8 cellular contexts compared by ENCODE assay signal in genomic region chr6:121437861-121438651, GRCh38. TPM values are rescaled to one million over a fixed set of nuclear protein-coding genes. Genes with fewer than 3 reads are reported as not detected.
DNase-seq lines count a peak whose midpoint lies in the region; ATAC-seq and TF ChIP-seq lines count a peak whose summit lies in the region.

No MANE protein-coding gene starts in this region.

- H3K4me1 Mint-ChIP-seq in GM23338, result peaks cover 42% of the 10 kb centered on the region
- H3K4me1 Mint-ChIP-seq in activated CD8-positive, alpha-beta T cell treated with anti-CD3 and anti-CD28 coated beads, Interleukin-2, amount 10 ng/mL, durations not matched to agents 7 days and 5 days (ENCODE audit: low read depth), result peaks cover 16% of the 10 kb centered on the region

- peak overlapping the region; percentile 82 for H3K4me2 ChIP-seq in GM23338

- H3K36me3 ChIP-seq in GM23338 (ENCODE audit: insufficient read depth), result peaks cover 4% of the 10 kb centered on the region; the same call in 1 of the 2 replicates
- no peaks in the 10 kb centered on the region for H3K36me3 ChIP-seq in right atrium auricular region

- H3K9me3 ChIP-seq in right atrium auricular region, result no peaks in the 10 kb centered on the region

- peaks cover 31% of the 10 kb centered on the region for H4K20me1 ChIP-seq in GM23338 (replicated peaks; ENCODE audit: insufficient read depth)

- H3K36me3 Mint-ChIP-seq in GM23338 (ENCODE audit: low read depth), result peaks cover 55% of the 10 kb centered on the region
- H3K36me3 Mint-ChIP-seq in activated CD8-positive, alpha-beta T cell treated with anti-CD3 and anti-CD28 coated beads, Interleukin-2, amount 10 ng/mL, durations not matched to agents 7 days and 5 days (ENCODE audit: low read depth), result peaks cover 2% of the 10 kb centered on the region

- CTCF ChIA-PET in activated CD8-positive, alpha-beta T cell treated with anti-CD3 and anti-CD28 coated beads, Interleukin-2, amount 10 ng/mL, durations not matched to agents 7 days and 5 days (lab: Charles Lee), result no interaction called here

- peaks cover 9% of the 10 kb centered on the region for H3K27me3 Mint-ChIP-seq in GM23338 (ENCODE audit: insufficient read depth, low read depth, poor library complexity)
- H3K27me3 Mint-ChIP-seq in activated CD8-positive, alpha-beta T cell treated with anti-CD3 and anti-CD28 coated beads, Interleukin-2, amount 10 ng/mL, durations not matched to agents 7 days and 5 days (ENCODE audit: low read depth), result peaks cover 29% of the 10 kb centered on the region

- peaks cover 8% of the 10 kb centered on the region for H3K9me3 Mint-ChIP-seq in GM23338
- no peaks in the 10 kb centered on the region for H3K9me3 Mint-ChIP-seq in activated CD8-positive, alpha-beta T cell treated with anti-CD3 and anti-CD28 coated beads, Interleukin-2, amount 10 ng/mL, durations not matched to agents 7 days and 5 days (ENCODE audit: insufficient read depth)

- no peaks in the 10 kb centered on the region for H3K9me2 ChIP-seq in GM23338 (ENCODE audit: insufficient read depth)

- peak; percentile 79 for ATAC-seq in GM23338
- ATAC-seq in activated CD8-positive, alpha-beta T cell treated with anti-CD3 and anti-CD28 coated beads, Interleukin-2, amount 10 ng/mL, durations not matched to agents 7 days and 5 days, result no peak

- TF ChIP-seq CTCF in GM23338 (conservative IDR thresholded peaks at IDR 0.05; ENCODE audit: low read depth in 2 of 2) (no peak), right atrium auricular region (IDR thresholded peaks at IDR 0.05) (no peak)

- peak; percentile 95 for DNase-seq in GM23338 (ENCODE audit: low spot score)
- DNase-seq in activated CD8-positive, alpha-beta T cell treated with anti-CD3 and anti-CD28 coated beads, Interleukin-2, amount 10 ng/mL, durations not matched to agents 7 days and 5 days, result no peak
- DNase-seq in right atrium auricular region (ENCODE audit: low spot score), result no peak
- DNase-seq in retina, result peak; percentile 69
- DNase-seq in HUDEP-2 (lab: John Stamatoyannopoulos, UW; ENCODE audit: unreplicated experiment in 76 of 76), result no peak
- DNase-seq in UCSD-AML1 (lab: John Stamatoyannopoulos, UW; ENCODE audit: unreplicated experiment), result no peak
- DNase-seq in activated CD4-positive, alpha-beta T cell treated with anti-CD3 and anti-CD28 coated beads for 4 hours, result no peak
- no peak for DNase-seq in stimulated activated CD8-positive, alpha-beta memory T cell treated with anti-CD3 and anti-CD28 coated beads, Interleukin-4, amount 100 ng/mL, for 48 hours

- peaks cover 99% of the 10 kb centered on the region for H3K79me2 ChIP-seq in GM23338 (replicated peaks; ENCODE audit: insufficient read depth)

- peaks cover 47% of the 10 kb centered on the region for H3K4me1 ChIP-seq in GM23338 (ENCODE audit: insufficient read depth)
- H3K4me1 ChIP-seq in right atrium auricular region, result peaks cover 0 to 34% of the 10 kb centered on the region in 2 donors

- H3K27ac Mint-ChIP-seq in GM23338, result peak overlapping the region; percentile 97
- no peak overlapping the region for H3K27ac Mint-ChIP-seq in activated CD8-positive, alpha-beta T cell treated with anti-CD3 and anti-CD28 coated beads, Interleukin-2, amount 10 ng/mL, durations not matched to agents 7 days and 5 days

- H2AFZ ChIP-seq in GM23338, result no peak overlapping the region

- peak overlapping the region; percentile 92 for H3K4me3 Mint-ChIP-seq in GM23338
- peak overlapping the region; percentile 72 for H3K4me3 Mint-ChIP-seq in activated CD8-positive, alpha-beta T cell treated with anti-CD3 and anti-CD28 coated beads, Interleukin-2, amount 10 ng/mL, durations not matched to agents 7 days and 5 days

- H3F3A ChIP-seq in GM23338 (replicated peaks; ENCODE audit: low read depth), result no peaks in the 10 kb centered on the region; the same call in 1 of the 2 replicates

- no peaks in the 10 kb centered on the region for H3K27me3 ChIP-seq in GM23338 (ENCODE audit: insufficient read depth)
- H3K27me3 ChIP-seq in right atrium auricular region, result no peaks in the 10 kb centered on the region

- peak overlapping the region; percentile 99 for H3K27ac ChIP-seq in GM23338 (ENCODE audit: low read depth)
- peak overlapping the region; percentile 90 to 95 for H3K27ac ChIP-seq in right atrium auricular region

- POLR2A ChIA-PET in activated CD8-positive, alpha-beta T cell treated with anti-CD3 and anti-CD28 coated beads, Interleukin-2, amount 10 ng/mL, durations not matched to agents 7 days and 5 days (lab: Charles Lee), result no interaction called here

- H3K4me3 ChIP-seq in GM23338 (peak overlapping the region; percentile 69), right atrium auricular region (peak overlapping the region; percentile 68 to 83)

TF ChIP-seq in GM23338, 12 proteins besides CTCF, POLR2A, EP300 and RAD21:
- TF ChIP-seq POLR2AphosphoS5 (IDR thresholded peaks at IDR 0.05; ENCODE audit: low read depth) (peak; percentile 78; the same call in 1 of the 2 replicates), CREB1 (CRISPR knock-in tag; IDR thresholded peaks at IDR 0.05; ENCODE audit: low read depth) (no peak), NANOG (IDR thresholded peaks at IDR 0.05; ENCODE audit: borderline replicate concordance) (peak; percentile 86; the same call in 1 of the 2 replicates)
- TF ChIP-seq, protein P1, sequence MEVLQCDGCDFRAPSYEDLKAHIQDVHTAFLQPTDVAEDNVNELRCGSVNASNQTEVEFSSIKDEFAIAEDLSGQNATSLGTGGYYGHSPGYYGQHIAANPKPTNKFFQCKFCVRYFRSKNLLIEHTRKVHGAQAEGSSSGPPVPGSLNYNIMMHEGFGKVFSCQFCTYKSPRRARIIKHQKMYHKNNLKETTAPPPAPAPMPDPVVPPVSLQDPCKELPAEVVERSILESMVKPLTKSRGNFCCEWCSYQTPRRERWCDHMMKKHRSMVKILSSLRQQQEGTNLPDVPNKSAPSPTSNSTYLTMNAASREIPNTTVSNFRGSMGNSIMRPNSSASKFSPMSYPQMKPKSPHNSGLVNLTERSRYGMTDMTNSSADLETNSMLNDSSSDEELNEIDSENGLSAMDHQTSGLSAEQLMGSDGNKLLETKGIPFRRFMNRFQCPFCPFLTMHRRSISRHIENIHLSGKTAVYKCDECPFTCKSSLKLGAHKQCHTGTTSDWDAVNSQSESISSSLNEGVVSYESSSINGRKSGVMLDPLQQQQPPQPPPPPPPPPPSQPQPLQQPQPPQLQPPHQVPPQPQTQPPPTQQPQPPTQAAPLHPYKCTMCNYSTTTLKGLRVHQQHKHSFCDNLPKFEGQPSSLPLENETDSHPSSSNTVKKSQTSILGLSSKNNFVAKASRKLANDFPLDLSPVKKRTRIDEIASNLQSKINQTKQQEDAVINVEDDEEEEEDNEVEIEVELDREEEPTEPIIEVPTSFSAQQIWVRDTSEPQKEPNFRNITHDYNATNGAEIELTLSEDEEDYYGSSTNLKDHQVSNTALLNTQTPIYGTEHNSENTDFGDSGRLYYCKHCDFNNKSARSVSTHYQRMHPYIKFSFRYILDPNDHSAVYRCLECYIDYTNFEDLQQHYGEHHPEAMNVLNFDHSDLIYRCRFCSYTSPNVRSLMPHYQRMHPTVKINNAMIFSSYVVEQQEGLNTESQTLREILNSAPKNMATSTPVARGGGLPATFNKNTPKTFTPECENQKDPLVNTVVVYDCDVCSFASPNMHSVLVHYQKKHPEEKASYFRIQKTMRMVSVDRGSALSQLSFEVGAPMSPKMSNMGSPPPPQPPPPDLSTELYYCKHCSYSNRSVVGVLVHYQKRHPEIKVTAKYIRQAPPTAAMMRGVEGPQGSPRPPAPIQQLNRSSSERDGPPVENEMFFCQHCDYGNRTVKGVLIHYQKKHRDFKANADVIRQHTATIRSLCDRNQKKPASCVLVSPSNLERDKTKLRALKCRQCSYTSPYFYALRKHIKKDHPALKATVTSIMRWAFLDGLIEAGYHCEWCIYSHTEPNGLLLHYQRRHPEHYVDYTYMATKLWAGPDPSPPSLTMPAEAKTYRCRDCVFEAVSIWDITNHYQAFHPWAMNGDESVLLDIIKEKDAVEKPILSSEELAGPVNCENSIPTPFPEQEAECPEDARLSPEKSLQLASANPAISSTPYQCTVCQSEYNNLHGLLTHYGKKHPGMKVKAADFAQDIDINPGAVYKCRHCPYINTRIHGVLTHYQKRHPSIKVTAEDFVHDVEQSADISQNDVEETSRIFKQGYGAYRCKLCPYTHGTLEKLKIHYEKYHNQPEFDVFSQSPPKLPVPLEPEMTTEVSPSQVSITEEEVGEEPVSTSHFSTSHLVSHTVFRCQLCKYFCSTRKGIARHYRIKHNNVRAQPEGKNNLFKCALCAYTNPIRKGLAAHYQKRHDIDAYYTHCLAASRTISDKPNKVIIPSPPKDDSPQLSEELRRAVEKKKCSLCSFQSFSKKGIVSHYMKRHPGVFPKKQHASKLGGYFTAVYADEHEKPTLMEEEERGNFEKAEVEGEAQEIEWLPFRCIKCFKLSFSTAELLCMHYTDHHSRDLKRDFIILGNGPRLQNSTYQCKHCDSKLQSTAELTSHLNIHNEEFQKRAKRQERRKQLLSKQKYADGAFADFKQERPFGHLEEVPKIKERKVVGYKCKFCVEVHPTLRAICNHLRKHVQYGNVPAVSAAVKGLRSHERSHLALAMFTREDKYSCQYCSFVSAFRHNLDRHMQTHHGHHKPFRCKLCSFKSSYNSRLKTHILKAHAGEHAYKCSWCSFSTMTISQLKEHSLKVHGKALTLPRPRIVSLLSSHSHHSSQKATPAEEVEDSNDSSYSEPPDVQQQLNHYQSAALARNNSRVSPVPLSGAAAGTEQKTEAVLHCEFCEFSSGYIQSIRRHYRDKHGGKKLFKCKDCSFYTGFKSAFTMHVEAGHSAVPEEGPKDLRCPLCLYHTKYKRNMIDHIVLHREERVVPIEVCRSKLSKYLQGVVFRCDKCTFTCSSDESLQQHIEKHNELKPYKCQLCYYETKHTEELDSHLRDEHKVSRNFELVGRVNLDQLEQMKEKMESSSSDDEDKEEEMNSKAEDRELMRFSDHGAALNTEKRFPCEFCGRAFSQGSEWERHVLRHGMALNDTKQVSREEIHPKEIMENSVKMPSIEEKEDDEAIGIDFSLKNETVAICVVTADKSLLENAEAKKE (CRISPR knock-in tag; IDR thresholded peaks at IDR 0.05), result peak; percentile 53
TF ChIP-seq in GM23338: peak in this region for 3.

RNA-seq across cellular contexts. Expression of gene GJA1, which starts 2.6 kb away (rescaled TPM):
- total RNA-seq in GM23338 (2014; rRNA removed; shearing (Covaris generic)), result 587 and 609 TPM in 2 replicates
- 262 and 279 TPM in 2 replicates for polyA plus RNA-seq in GM23338 (2016; fragmentation: Nextera tagmentation; extraction: Ambion mirVana)
- total RNA-seq in activated CD8-positive, alpha-beta T cell treated with anti-CD3 and anti-CD28 coated beads, Interleukin-2, amount 10 ng/mL, durations not matched to agents 7 days and 5 days, result not detected
- 100 to 1,000 TPM; 122 to 235 TPM for total RNA-seq in right atrium auricular region

Comparison
In these comparisons a context has a peak if more than half of its experiments do, and no peak if none do; other contexts are left out.
1. DNase-seq: peak in GM23338 (single experiment) and retina (single experiment); none in activated CD8-positive, alpha-beta T cell treated with anti-CD3 and anti-CD28 coated beads, Interleukin-2, amount 10 ng/mL, durations not matched to agents 7 days and 5 days (single experiment), right atrium auricular region (single experiment), HUDEP-2 (0 of 76), UCSD-AML1 (single experiment), activated CD4-positive, alpha-beta T cell treated with anti-CD3 and anti-CD28 coated beads for 4 hours (0 of 2) and stimulated activated CD8-positive, alpha-beta memory T cell treated with anti-CD3 and anti-CD28 coated beads, Interleukin-4, amount 100 ng/mL, for 48 hours (single experiment).
2. RNA of gene GJA1, which starts 2.6 kb away (total RNA-seq): 587 to 609 TPM in GM23338 and 122 to 235 TPM in right atrium auricular region; not detected in activated CD8-positive, alpha-beta T cell treated with anti-CD3 and anti-CD28 coated beads, Interleukin-2, amount 10 ng/mL, durations not matched to agents 7 days and 5 days; every median in the first group is over 100 times any median in the second.